14 cellular contexts compared by ENCODE assay signal in the genomic region with DNA sequence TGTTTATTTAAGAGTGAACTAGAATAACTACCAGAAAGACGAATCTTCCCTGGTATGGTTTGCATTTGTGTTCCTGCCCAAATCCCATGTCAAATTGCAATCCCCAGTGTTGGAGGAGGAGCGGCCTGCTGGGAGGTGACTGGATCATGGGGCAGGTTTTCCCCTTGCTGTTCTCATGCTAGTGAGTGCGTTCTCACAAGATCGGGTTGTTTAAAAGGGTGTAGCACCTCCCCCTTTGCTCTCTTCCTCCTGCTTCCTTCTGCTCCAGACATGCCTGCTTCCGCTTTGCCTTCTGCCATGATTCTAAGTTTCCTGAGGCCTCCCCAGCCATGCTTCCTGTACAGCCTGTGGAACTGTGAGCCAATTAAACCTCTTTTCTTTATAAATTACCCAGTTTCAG.
DNase-seq lines count a peak whose midpoint lies in the region; ATAC-seq and TF ChIP-seq lines count a peak whose summit lies in the region.
"Had no signal": no experiment of that assay in that cellular context is flagged by ENCODE, and none has a peak within 500 bp of the region (broad histone marks: within the 10 kb centered on the region; RNA-seq: fewer than 3 reads in every experiment).

No MANE protein-coding gene starts in this region.

- H3K9me3 Mint-ChIP-seq in WTC11 = peaks cover 52% of the 10 kb centered on the region
- H3K9me3 Mint-ChIP-seq in neural crest cell = peaks cover 17% of the 10 kb centered on the region

- H3K36me3 ChIP-seq in ascending aorta = no peaks in the 10 kb centered on the region
- H3K36me3 ChIP-seq: BLaER1 treated with 17β-estradiol and CSF1 and Interleukin-3, amounts not matched to agents 10 nM and 100 nM had no signal

- H3K36me3 Mint-ChIP-seq in WTC11 (peaks cover 35% of the 10 kb centered on the region), neural crest cell (ENCODE audit: low read depth) (peaks cover 6% of the 10 kb centered on the region)
- H3K36me3 Mint-ChIP-seq: CD4-positive, CD25-positive, alpha-beta regulatory T cell had no signal

- TF ChIP-seq CTCF in WTC11 (IDR thresholded peaks at IDR 0.05) = no peak
- no peak for TF ChIP-seq CTCF in neural crest cell (conservative IDR thresholded peaks at IDR 0.05)
- no peak for TF ChIP-seq CTCF in ascending aorta (IDR thresholded peaks at IDR 0.05)

- peaks cover 3 to 7% of the 10 kb centered on the region in 2 donors for H3K9me3 ChIP-seq in ascending aorta

- no peaks in the 10 kb centered on the region for H3K4me1 ChIP-seq in ascending aorta

- DNase-seq in NCI-H82 (lab: John Stamatoyannopoulos, UW) (peak; percentile 37), NCI-H82 treated with DMSO at 0.1 percent for 48 hours (lab: John Stamatoyannopoulos, UW; ENCODE audit: unreplicated experiment) (no peak), WTC11 (ENCODE audit: low spot score) (no peak), neural crest cell (ENCODE audit: low read depth, low spot score) (no peak), ascending aorta (ENCODE audit: low spot score in 2 of 2) (no peak), mesenteric fat pad (ENCODE audit: low spot score) (no peak), inferior parietal cortex (ENCODE audit: extremely low spot score) (no peak)
- DNase-seq: 8988T; AML-193; CD4-positive, CD25-positive, alpha-beta regulatory T cell; DMS53; GOT3; H9 had no signal

- H3K27me3 ChIP-seq in ascending aorta = no peaks in the 10 kb centered on the region
- H3K27me3 ChIP-seq: BLaER1 treated with 17β-estradiol and CSF1 and Interleukin-3, amounts not matched to agents 10 nM and 100 nM had no signal

- POLR2A ChIA-PET in WTC11 (lab: Charles Lee) = no interaction called here

- H3K4me3 Mint-ChIP-seq in WTC11 = no peak overlapping the region
- no peak overlapping the region for H3K4me3 Mint-ChIP-seq in neural crest cell
- H3K4me3 Mint-ChIP-seq: CD4-positive, CD25-positive, alpha-beta regulatory T cell; H9 had no signal

- H3K27me3 Mint-ChIP-seq in WTC11 (ENCODE audit: low read depth) (no peaks in the 10 kb centered on the region; the same call in 1 of the 2 replicates), neural crest cell (ENCODE audit: low read depth) (peaks cover 9% of the 10 kb centered on the region)

- H3K4me1 Mint-ChIP-seq in WTC11 (peaks cover 10% of the 10 kb centered on the region), neural crest cell (no peaks in the 10 kb centered on the region)
- H3K4me1 Mint-ChIP-seq: CD4-positive, CD25-positive, alpha-beta regulatory T cell had no signal

- peak; percentile 61 for ATAC-seq in WTC11

- H3K4me3 ChIP-seq in ascending aorta = no peak overlapping the region
- H3K4me3 ChIP-seq: BLaER1 treated with 17β-estradiol and CSF1 and Interleukin-3, amounts not matched to agents 10 nM and 100 nM had no signal

- intact Hi-C loops in ascending aorta (cut with DNase I) = no loop called here

- no peak overlapping the region for H3K27ac ChIP-seq in ascending aorta
- H3K27ac ChIP-seq: BLaER1 treated with 17β-estradiol and CSF1 and Interleukin-3, amounts not matched to agents 10 nM and 100 nM had no signal

- CTCF ChIA-PET in WTC11 (lab: Charles Lee) = no interaction called here

- H3K27ac Mint-ChIP-seq in WTC11 (no peak overlapping the region; the same call in 1 of the 2 replicates), neural crest cell (ENCODE audit: unreplicated experiment) (peak overlapping the region; percentile 16)
- H3K27ac Mint-ChIP-seq: H9 had no signal

TF ChIP-seq in WTC11, 78 proteins besides CTCF, POLR2A, EP300 and RAD21:
- TF ChIP-seq, protein P1, sequence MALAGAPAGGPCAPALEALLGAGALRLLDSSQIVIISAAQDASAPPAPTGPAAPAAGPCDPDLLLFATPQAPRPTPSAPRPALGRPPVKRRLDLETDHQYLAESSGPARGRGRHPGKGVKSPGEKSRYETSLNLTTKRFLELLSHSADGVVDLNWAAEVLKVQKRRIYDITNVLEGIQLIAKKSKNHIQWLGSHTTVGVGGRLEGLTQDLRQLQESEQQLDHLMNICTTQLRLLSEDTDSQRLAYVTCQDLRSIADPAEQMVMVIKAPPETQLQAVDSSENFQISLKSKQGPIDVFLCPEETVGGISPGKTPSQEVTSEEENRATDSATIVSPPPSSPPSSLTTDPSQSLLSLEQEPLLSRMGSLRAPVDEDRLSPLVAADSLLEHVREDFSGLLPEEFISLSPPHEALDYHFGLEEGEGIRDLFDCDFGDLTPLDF (CRISPR knock-in tag; IDR thresholded peaks at IDR 0.05) = no peak
- no peak for TF ChIP-seq ETV6 (CRISPR knock-in tag; IDR thresholded peaks at IDR 0.05)
- TF ChIP-seq ZNF138 (CRISPR knock-in tag; conservative IDR thresholded peaks at IDR 0.05) = no peak
- TF ChIP-seq, protein P2, sequence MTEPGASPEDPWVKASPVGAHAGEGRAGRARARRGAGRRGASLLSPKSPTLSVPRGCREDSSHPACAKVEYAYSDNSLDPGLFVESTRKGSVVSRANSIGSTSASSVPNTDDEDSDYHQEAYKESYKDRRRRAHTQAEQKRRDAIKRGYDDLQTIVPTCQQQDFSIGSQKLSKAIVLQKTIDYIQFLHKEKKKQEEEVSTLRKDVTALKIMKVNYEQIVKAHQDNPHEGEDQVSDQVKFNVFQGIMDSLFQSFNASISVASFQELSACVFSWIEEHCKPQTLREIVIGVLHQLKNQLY (CRISPR knock-in tag; IDR thresholded peaks at IDR 0.05) = no peak
- TF ChIP-seq GTF2I (CRISPR knock-in tag; conservative IDR thresholded peaks at IDR 0.05) = no peak
- no peak for TF ChIP-seq ZNF232 (CRISPR knock-in tag; IDR thresholded peaks at IDR 0.05)
- TF ChIP-seq SMAD4 (CRISPR knock-in tag; IDR thresholded peaks at IDR 0.05) = no peak
- no peak for TF ChIP-seq ZNF263 (CRISPR knock-in tag; IDR thresholded peaks at IDR 0.05; ENCODE audit: low read depth)
- TF ChIP-seq, protein P3, sequence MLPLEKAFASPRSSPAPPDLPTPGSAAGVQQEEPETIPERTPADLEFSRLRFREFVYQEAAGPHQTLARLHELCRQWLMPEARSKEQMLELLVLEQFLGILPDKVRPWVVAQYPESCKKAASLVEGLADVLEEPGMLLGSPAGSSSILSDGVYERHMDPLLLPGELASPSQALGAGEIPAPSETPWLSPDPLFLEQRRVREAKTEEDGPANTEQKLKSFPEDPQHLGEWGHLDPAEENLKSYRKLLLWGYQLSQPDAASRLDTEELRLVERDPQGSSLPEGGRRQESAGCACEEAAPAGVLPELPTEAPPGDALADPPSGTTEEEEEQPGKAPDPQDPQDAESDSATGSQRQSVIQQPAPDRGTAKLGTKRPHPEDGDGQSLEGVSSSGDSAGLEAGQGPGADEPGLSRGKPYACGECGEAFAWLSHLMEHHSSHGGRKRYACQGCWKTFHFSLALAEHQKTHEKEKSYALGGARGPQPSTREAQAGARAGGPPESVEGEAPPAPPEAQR (CRISPR knock-in tag; IDR thresholded peaks at IDR 0.05) = no peak
- no peak for TF ChIP-seq IRF2 (CRISPR knock-in tag; IDR thresholded peaks at IDR 0.05; ENCODE audit: borderline replicate concordance, low read depth)
- TF ChIP-seq ZNF121 (CRISPR knock-in tag; IDR thresholded peaks at IDR 0.05) = no peak
- TF ChIP-seq ZNF671 (CRISPR knock-in tag; IDR thresholded peaks at IDR 0.05) = no peak
- TF ChIP-seq ZNF219 (CRISPR knock-in tag; IDR thresholded peaks at IDR 0.05; ENCODE audit: borderline replicate concordance) = no peak
- no peak for TF ChIP-seq NR1H2 (CRISPR knock-in tag; IDR thresholded peaks at IDR 0.05)
- TF ChIP-seq, protein P4, sequence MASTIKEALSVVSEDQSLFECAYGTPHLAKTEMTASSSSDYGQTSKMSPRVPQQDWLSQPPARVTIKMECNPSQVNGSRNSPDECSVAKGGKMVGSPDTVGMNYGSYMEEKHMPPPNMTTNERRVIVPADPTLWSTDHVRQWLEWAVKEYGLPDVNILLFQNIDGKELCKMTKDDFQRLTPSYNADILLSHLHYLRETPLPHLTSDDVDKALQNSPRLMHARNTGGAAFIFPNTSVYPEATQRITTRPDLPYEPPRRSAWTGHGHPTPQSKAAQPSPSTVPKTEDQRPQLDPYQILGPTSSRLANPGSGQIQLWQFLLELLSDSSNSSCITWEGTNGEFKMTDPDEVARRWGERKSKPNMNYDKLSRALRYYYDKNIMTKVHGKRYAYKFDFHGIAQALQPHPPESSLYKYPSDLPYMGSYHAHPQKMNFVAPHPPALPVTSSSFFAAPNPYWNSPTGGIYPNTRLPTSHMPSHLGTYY (CRISPR knock-in tag; IDR thresholded peaks at IDR 0.05) = no peak
- no peak for TF ChIP-seq EMX1 (CRISPR knock-in tag; IDR thresholded peaks at IDR 0.05)
TF ChIP-seq in WTC11: peak in this region for 0.
